In the genomic region with DNA sequence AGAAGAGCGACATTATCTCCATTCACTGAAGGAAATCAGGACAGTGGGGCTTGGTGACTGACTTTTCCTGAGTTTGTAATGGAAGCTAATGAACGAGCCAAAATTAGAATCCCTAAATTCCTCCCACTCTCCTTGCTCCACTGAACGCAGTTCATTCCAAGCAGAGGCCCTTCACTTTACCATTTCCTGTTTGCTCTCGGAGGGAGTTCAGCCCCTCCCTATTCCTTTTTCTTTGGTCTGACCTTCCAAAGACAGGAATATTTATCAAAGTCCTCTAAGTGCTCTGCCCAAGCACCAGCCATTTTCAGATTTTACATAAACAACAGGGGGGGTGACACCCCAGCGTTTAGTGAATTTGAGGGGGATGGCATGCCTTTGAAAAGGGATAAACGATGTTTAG, we compare ENCODE assay signal across 19 cellular contexts. TPM values are rescaled to one million over a fixed set of nuclear protein-coding genes. Genes with fewer than 3 reads are reported as not detected.
DNase-seq lines count a peak whose midpoint lies in the region; TF ChIP-seq lines count a peak whose summit lies in the region.
"Had no signal": no experiment of that assay in that cellular context is flagged by ENCODE, and none has a peak within 500 bp of the region (broad histone marks: within the 10 kb centered on the region; RNA-seq: fewer than 3 reads in every experiment).

No MANE protein-coding gene starts in this region.

- H3K4me3 ChIP-seq in SK-N-MC (peak overlapping the region; percentile 26), breast epithelium (no peak overlapping the region)

- no peaks in the 10 kb centered on the region for H3K9me3 ChIP-seq in SK-N-MC (ENCODE audit: low read depth, low read length)
- no peaks in the 10 kb centered on the region for H3K9me3 ChIP-seq in breast epithelium

- TF ChIP-seq CTCF in breast epithelium (IDR thresholded peaks at IDR 0.05), result no peak

- H3K4me1 ChIP-seq in breast epithelium, result no peaks in the 10 kb centered on the region

- peak overlapping the region; percentile 23; the same call in 1 of the 2 replicates for H3K27ac ChIP-seq in SK-N-MC
- H3K27ac ChIP-seq in breast epithelium, result no peak overlapping the region

- H3K36me3 ChIP-seq in SK-N-MC (ENCODE audit: insufficient read depth, low read length) (no peaks in the 10 kb centered on the region), breast epithelium (no peaks in the 10 kb centered on the region)

- H3K27me3 ChIP-seq in breast epithelium, result no peaks in the 10 kb centered on the region

- intact Hi-C loops in breast epithelium (cut with DNase I; ENCODE audit: low total_unique reads), result no loop called here

- peak; percentile 2 to 36 (median 11) for DNase-seq in NCI-H1417 (lab: John Stamatoyannopoulos, UW)
- DNase-seq in NCI-H1417 treated with DMSO at 0.1 percent for 48 hours (lab: John Stamatoyannopoulos, UW), result no peak
- DNase-seq in SK-N-MC (ENCODE audit: low read depth, low spot score), result no peak
- peak; percentile 36 for DNase-seq in kidney glomerular epithelial cell (lab: John Stamatoyannopoulos, UW)
- DNase-seq in renal cortical epithelial cell (ENCODE audit: low read depth), result peak; percentile 69
- DNase-seq in foreskin melanocyte, result no peak
- no peak for DNase-seq in ecto neural progenitor cell (ENCODE audit: low spot score)
- no peak for DNase-seq in breast epithelium (ENCODE audit: low spot score in 2 of 2)
- DNase-seq: 8988T; activated CD8-positive, alpha-beta memory T cell treated with anti-CD3 and anti-CD28 coated beads, Interleukin-2, amount 50 U/mL, for 48 hours; caudate nucleus; CD4-positive, alpha-beta memory T cell; GDM1; glutamatergic neuron; KBM-7; NCI-H526 treated with DMSO at 0.1 percent for 48 hours; RPMI8226; stimulated activated naive CD4-positive, alpha-beta T cell; T-helper 1 cell had no signal

- no peak overlapping the region for H3K9ac ChIP-seq in SK-N-MC (ENCODE audit: insufficient read length)

- no peak for TF ChIP-seq POLR2A in breast epithelium (IDR thresholded peaks at IDR 0.05)

RNA-seq across cellular contexts. Expression of a gene that starts 24.0 kb away (rescaled TPM):
- 29.2 and 119 TPM in 2 replicates for total RNA-seq in renal cortical epithelial cell
- 100 to 1,000 TPM in 1 of 3 donors, 10 to 100 TPM in 2; 42.3 to 179 (median 61.6) TPM for total RNA-seq in breast epithelium
- total RNA-seq: CD4-positive, alpha-beta memory T cell had no signal

Comparison
In these comparisons a context has a peak if more than half of its experiments do, and no peak if none do; other contexts are left out.
1. DNase-seq: peak in NCI-H1417 (3 of 3), kidney glomerular epithelial cell (single experiment) and renal cortical epithelial cell (single experiment); none in NCI-H1417 treated with DMSO at 0.1 percent for 48 hours (single experiment), SK-N-MC (single experiment), foreskin melanocyte (single experiment), ecto neural progenitor cell (single experiment) and breast epithelium (0 of 2).